In the genomic region with DNA sequence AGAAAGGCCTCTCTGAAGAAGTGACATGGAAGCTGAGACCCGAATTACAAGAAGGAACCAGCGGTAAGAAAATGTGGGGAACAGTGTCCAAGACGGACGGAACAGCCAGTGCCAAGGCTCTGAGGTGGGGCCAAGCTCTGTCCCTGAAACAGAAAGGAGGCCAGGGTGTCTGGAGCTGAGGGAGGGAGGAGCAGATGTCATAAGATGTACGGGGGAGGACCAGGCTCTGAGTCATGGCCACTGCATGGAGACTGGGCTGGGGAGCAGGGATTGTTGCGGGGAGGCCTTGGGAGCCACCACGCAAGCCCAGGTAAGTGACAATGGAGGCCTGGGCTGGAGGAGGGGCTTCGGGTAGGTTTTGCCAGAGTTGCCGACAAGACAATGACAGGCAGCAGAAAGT, we compare ENCODE assay signal across 2 cellular contexts. TPM values are rescaled to one million over a fixed set of nuclear protein-coding genes. Genes with fewer than 3 reads are reported as not detected.
"Had no signal": no experiment of that assay in that cellular context is flagged by ENCODE, and none has a peak within 500 bp of the region (broad histone marks: within the 10 kb centered on the region; RNA-seq: fewer than 3 reads in every experiment).

No MANE protein-coding gene starts in this region.

RNA-seq across cellular contexts. Expression of a gene that starts 2.1 kb away (rescaled TPM):
- total RNA-seq: fibroblast of lung, fibroblast of villous mesenchyme had no signal
